In genomic region chr3:134852132-134852531, GRCh38 we compare ENCODE assay signal across 25 cellular contexts. TPM values are rescaled to one million over a fixed set of nuclear protein-coding genes. Genes with fewer than 3 reads are reported as not detected.
DNase-seq lines count a peak whose midpoint lies in the region; ATAC-seq, FAIRE-seq and TF ChIP-seq lines count a peak whose summit lies in the region.
"Had no signal": no experiment of that assay in that cellular context is flagged by ENCODE, and none has a peak within 500 bp of the region (broad histone marks: within the 10 kb centered on the region; RNA-seq: fewer than 3 reads in every experiment).

No MANE protein-coding gene starts in this region.

- no peak overlapping the region for H3K4me3 ChIP-seq in GM12878
- H3K4me3 ChIP-seq in breast epithelium = no peak overlapping the region
- H3K4me3 ChIP-seq: GM23338, MG63 had no signal

- in situ Hi-C loops in GM12878 (cut with MboI) = no loop called here

- peak overlapping the region; percentile 89 for H3K27ac Mint-ChIP-seq in activated naive CD8-positive, alpha-beta T cell treated with anti-CD3 and anti-CD28 coated beads, Interleukin-2, amount 10 ng/mL, durations not matched to agents 7 days and 5 days
- H3K27ac Mint-ChIP-seq in activated naive CD8-positive, alpha-beta T cell treated with anti-CD3 and anti-CD28 coated beads for 36 hours = no peak overlapping the region
- H3K27ac Mint-ChIP-seq in stimulated activated effector memory CD8-positive, alpha-beta T cell treated with anti-CD3 and anti-CD28 coated beads, Interleukin-12 subunit alpha, Interleukin-12 subunit beta, amount 100 ng/mL, for 72 hours = no peak overlapping the region
- H3K27ac Mint-ChIP-seq: CD4-positive, alpha-beta memory T cell; GM23338 had no signal

- peak overlapping the region; percentile 64; the same call in 1 of the 2 replicates for H3K4me2 ChIP-seq in GM12878 (ENCODE audit: control insufficient read depth, insufficient read depth)
- H3K4me2 ChIP-seq: GM23338 had no signal

- peaks cover 4% of the 10 kb centered on the region for H3K36me3 Mint-ChIP-seq in activated naive CD8-positive, alpha-beta T cell treated with anti-CD3 and anti-CD28 coated beads, Interleukin-2, amount 10 ng/mL, durations not matched to agents 7 days and 5 days
- no peaks in the 10 kb centered on the region for H3K36me3 Mint-ChIP-seq in activated naive CD8-positive, alpha-beta T cell treated with anti-CD3 and anti-CD28 coated beads for 36 hours
- H3K36me3 Mint-ChIP-seq in stimulated activated effector memory CD8-positive, alpha-beta T cell treated with anti-CD3 and anti-CD28 coated beads, Interleukin-12 subunit alpha, Interleukin-12 subunit beta, amount 100 ng/mL, for 72 hours = no peaks in the 10 kb centered on the region
- H3K36me3 Mint-ChIP-seq: CD4-positive, alpha-beta memory T cell had no signal

- POLR2A ChIA-PET in activated naive CD8-positive, alpha-beta T cell treated with anti-CD3 and anti-CD28 coated beads, Interleukin-2, amount 10 ng/mL, durations not matched to agents 7 days and 5 days (lab: Charles Lee) = no interaction called here
- POLR2A ChIA-PET in GM12878 (lab: Charles Lee) = interaction anchor here (0.6 to 1.6 kb wide), 4 partner anchors 10 to 49 kb away, joined by 3 to 4 read pairs (median 4); no protein-coding TSS in a partner anchor

- H3K79me2 ChIP-seq in GM12878 (ENCODE audit: control insufficient read depth, insufficient read depth, low read length) = peaks cover 24% of the 10 kb centered on the region

- H3K9ac ChIP-seq in GM12878 (ENCODE audit: control insufficient read depth, insufficient read depth, low read length) = no peak overlapping the region

- no peak for TF ChIP-seq EP300 in GM12878 (IDR thresholded peaks at IDR 0.05; ENCODE audit: borderline replicate concordance in 1 of 2, control insufficient read depth in 1 of 2, low read depth in 2 of 2, low read length in 2 of 2)

- H3K27ac ChIP-seq in GM12878 (ENCODE audit: control insufficient read depth, insufficient read depth) (peak overlapping the region; percentile 68; the same call in 1 of the 2 replicates), breast epithelium (no peak overlapping the region)

- no peak for TF ChIP-seq POLR2A in GM12878 (IDR thresholded peaks at IDR 0.05; ENCODE audit: low read depth, low read length)
- no peak for TF ChIP-seq POLR2A in breast epithelium (IDR thresholded peaks at IDR 0.05)

- no peak overlapping the region for H2AFZ ChIP-seq in GM12878 (ENCODE audit: control insufficient read depth, low read depth, low read length)
- H2AFZ ChIP-seq: GM23338 had no signal

- H3K36me3 ChIP-seq in GM12878 (ENCODE audit: control insufficient read depth in 2 of 2, insufficient read depth in 2 of 2, low read length in 1 of 2) (no peaks in the 10 kb centered on the region; a peak in 1 of 4 replicates), breast epithelium (no peaks in the 10 kb centered on the region)
- H3K36me3 ChIP-seq: BE2C, MG63 had no signal

- no peak for ATAC-seq in activated naive CD8-positive, alpha-beta T cell treated with anti-CD3 and anti-CD28 coated beads, Interleukin-2, amount 10 ng/mL, durations not matched to agents 7 days and 5 days (ENCODE audit: low read depth)
- ATAC-seq in GM12878 (no peak), GM19397 (IDR thresholded peaks at IDR 0.05; ENCODE audit: unreplicated experiment) (no peak)
- ATAC-seq in stimulated activated effector memory CD8-positive, alpha-beta T cell treated with anti-CD3 and anti-CD28 coated beads, Interleukin-12 subunit alpha, Interleukin-12 subunit beta, amount 100 ng/mL, for 72 hours = no peak
- ATAC-seq: GM23338, Panc1 had no signal

- intact Hi-C loops in GM12878 (cut with micrococcal nuclease; ENCODE audit: unreplicated experiment) (loop anchor here (2.0 to 5.0 kb wide), 4 partner anchors 35 to 57 kb away; partner anchors contain the start of gene EPHB1), breast epithelium (cut with DNase I; ENCODE audit: low total_unique reads) (no loop called here)

- H4K20me1 ChIP-seq in GM12878 (ENCODE audit: control insufficient read depth, insufficient read depth) = no peaks in the 10 kb centered on the region

- FAIRE-seq in GM12878 (lab: Jason Lieb, UNC) = no peak
- FAIRE-seq: G401.6, HTR-8/SVneo had no signal

- SMC1A ChIA-PET in GM12878 (lab: Charles Lee; ENCODE audit: uncharacterized antibody, unreplicated experiment) = interaction anchor here (0.7 to 2.7 kb wide), 13 partner anchors 10 to 244 kb away, joined by 3 to 25 read pairs (median 5); partner anchors contain the start of gene EPHB1

- peaks cover 3% of the 10 kb centered on the region for H3K9me3 Mint-ChIP-seq in activated naive CD8-positive, alpha-beta T cell treated with anti-CD3 and anti-CD28 coated beads, Interleukin-2, amount 10 ng/mL, durations not matched to agents 7 days and 5 days
- no peaks in the 10 kb centered on the region for H3K9me3 Mint-ChIP-seq in activated naive CD8-positive, alpha-beta T cell treated with anti-CD3 and anti-CD28 coated beads for 36 hours
- H3K9me3 Mint-ChIP-seq in stimulated activated effector memory CD8-positive, alpha-beta T cell treated with anti-CD3 and anti-CD28 coated beads, Interleukin-12 subunit alpha, Interleukin-12 subunit beta, amount 100 ng/mL, for 72 hours = peaks cover 4% of the 10 kb centered on the region
- H3K9me3 Mint-ChIP-seq: CD4-positive, alpha-beta memory T cell; GM23338 had no signal

- RAD21 ChIA-PET in GM12878 (lab: Charles Lee; ENCODE audit: unreplicated experiment) = interaction anchor here (0.7 to 8.6 kb wide), 9 partner anchors 8 to 166 kb away, joined by 3 to 146 read pairs (median 7); partner anchors contain the start of gene EPHB1

- H3K27me3 Mint-ChIP-seq in activated naive CD8-positive, alpha-beta T cell treated with anti-CD3 and anti-CD28 coated beads, Interleukin-2, amount 10 ng/mL, durations not matched to agents 7 days and 5 days = peaks cover 13% of the 10 kb centered on the region
- peaks cover 1% of the 10 kb centered on the region for H3K27me3 Mint-ChIP-seq in activated naive CD8-positive, alpha-beta T cell treated with anti-CD3 and anti-CD28 coated beads for 36 hours

- CTCF ChIA-PET in GM12878 (lab: Yijun Ruan, JAX) = interaction anchor here (0.7 to 2.7 kb wide), 13 partner anchors 12 to 394 kb away, joined by 3 to 21 read pairs (median 9); partner anchors contain the start of gene EPHB1

- H3K4me1 ChIP-seq in GM12878 (ENCODE audit: control insufficient read depth, insufficient read depth, low read length) (peaks cover 28% of the 10 kb centered on the region), breast epithelium (no peaks in the 10 kb centered on the region)
- H3K4me1 ChIP-seq: BE2C had no signal

- peaks cover 13% of the 10 kb centered on the region for H3K4me1 Mint-ChIP-seq in activated naive CD8-positive, alpha-beta T cell treated with anti-CD3 and anti-CD28 coated beads, Interleukin-2, amount 10 ng/mL, durations not matched to agents 7 days and 5 days
- H3K4me1 Mint-ChIP-seq in activated naive CD8-positive, alpha-beta T cell treated with anti-CD3 and anti-CD28 coated beads for 36 hours = peaks cover 5% of the 10 kb centered on the region
- H3K4me1 Mint-ChIP-seq in stimulated activated effector memory CD8-positive, alpha-beta T cell treated with anti-CD3 and anti-CD28 coated beads, Interleukin-12 subunit alpha, Interleukin-12 subunit beta, amount 100 ng/mL, for 72 hours = peaks cover 7% of the 10 kb centered on the region

- no peak for DNase-seq in activated naive CD8-positive, alpha-beta T cell treated with anti-CD3 and anti-CD28 coated beads, Interleukin-2, amount 10 ng/mL, durations not matched to agents 7 days and 5 days
- no peak for DNase-seq in activated naive CD8-positive, alpha-beta T cell treated with anti-CD3 and anti-CD28 coated beads for 36 hours
- DNase-seq in NCI-H446 (lab: John Stamatoyannopoulos, UW) (peak; percentile 47 to 84), GM12878 (ENCODE audit: low read depth, low spot score) (no peak), breast epithelium (ENCODE audit: low spot score in 2 of 2) (no peak)
- no peak for DNase-seq in stimulated activated effector memory CD8-positive, alpha-beta T cell treated with anti-CD3 and anti-CD28 coated beads, Interleukin-12 subunit alpha, Interleukin-12 subunit beta, amount 100 ng/mL, for 72 hours (ENCODE audit: low spot score in 2 of 2)
- DNase-seq: BE2C; Calu3; CD4-positive, alpha-beta memory T cell; HCEC 1CT; IMR-90; Kasumi-1; MG63; NCI-H1092; NCI-H146; NCI-H2081; NCI-H2171 treated with DMSO at 0.1 percent for 48 hours; NCI-H774 had no signal

- BruUV-seq in GM12878 (replicated peaks; lab: Mats Ljungman, UMichigan) = no TSS peak

- H3K27me3 ChIP-seq in GM12878 (replicated peaks in 1 of 2; ENCODE audit: control insufficient read depth in 2 of 2, insufficient read depth in 2 of 2, low read length in 1 of 2) (no peaks in the 10 kb centered on the region), breast epithelium (no peaks in the 10 kb centered on the region)
- H3K27me3 ChIP-seq: BE2C, MG63 had no signal

- no peaks in the 10 kb centered on the region for H3K9me3 ChIP-seq in GM12878 (replicated peaks; ENCODE audit: control insufficient read depth, insufficient read depth, low read length)
- H3K9me3 ChIP-seq in breast epithelium = no peaks in the 10 kb centered on the region
- H3K9me3 ChIP-seq: BE2C, MG63 had no signal

- no peak for TF ChIP-seq RAD21 in GM12878 (IDR thresholded peaks at IDR 0.05; ENCODE audit: insufficient read depth, low read depth, low read length)

- H3K4me3 Mint-ChIP-seq in activated naive CD8-positive, alpha-beta T cell treated with anti-CD3 and anti-CD28 coated beads, Interleukin-2, amount 10 ng/mL, durations not matched to agents 7 days and 5 days = no peak overlapping the region
- H3K4me3 Mint-ChIP-seq in activated naive CD8-positive, alpha-beta T cell treated with anti-CD3 and anti-CD28 coated beads for 36 hours = no peak overlapping the region
- H3K4me3 Mint-ChIP-seq in stimulated activated effector memory CD8-positive, alpha-beta T cell treated with anti-CD3 and anti-CD28 coated beads, Interleukin-12 subunit alpha, Interleukin-12 subunit beta, amount 100 ng/mL, for 72 hours = no peak overlapping the region
- H3K4me3 Mint-ChIP-seq: CD4-positive, alpha-beta memory T cell; GM23338 had no signal

- 75% methylated on average over 4 of the region's 4 CpGs for WGBS in GM12878 (ENCODE audit: insufficient coverage, insufficient replicate concordance, low lambda C conversion rate, missing lambda C conversion rate)

- no peak for TF ChIP-seq CTCF in GM12878 (IDR thresholded peaks at IDR 0.05 in 2 of 3, conservative IDR thresholded peaks at IDR 0.05 in 1 of 3; ENCODE audit: control insufficient read depth in 2 of 3, extremely low read depth in 1 of 3, insufficient read depth in 1 of 3, low read depth in 3 of 3, low read length in 3 of 3)
- TF ChIP-seq CTCF in breast epithelium (IDR thresholded peaks at IDR 0.05) = no peak

RNA-seq across cellular contexts. Expression of gene EPHB1, which starts 57.1 kb away (rescaled TPM):
- under 1 TPM; 0.39 to 0.91 TPM for total RNA-seq in activated naive CD8-positive, alpha-beta T cell treated with anti-CD3 and anti-CD28 coated beads, Interleukin-2, amount 10 ng/mL, durations not matched to agents 7 days and 5 days
- not detected for total RNA-seq in activated naive CD8-positive, alpha-beta T cell treated with anti-CD3 and anti-CD28 coated beads for 36 hours
- 62.8 and 71.3 TPM in 2 replicates for total RNA-seq in GM12878 (2013; cell fraction: nucleolus; rRNA removed)
- total RNA-seq in GM12878 (2014; rRNA removed) (1.3 and 1.5 TPM in 2 replicates), GM12878 (2014; rRNA removed; fragmentation: Illumina TruSeq; extraction: Trizol) (0.67 and 0.69 TPM in 2 replicates), GM12878 (2021) (1.8 and 2.2 TPM in 2 replicates), breast epithelium (1 to 10 TPM; 1.8 to 5.9 (median 3.4) TPM)
- polyA plus RNA-seq in GM12878 (2011; ENCODE audit: low read depth) = 1.4 TPM
- polyA plus RNA-seq in GM12878 (2011; rRNA removed) (11.3 and 23.8 TPM in 2 replicates), GM12878 (2014; fragmentation: Illumina TruSeq; extraction: Trizol) (0.52 and 0.84 TPM in 2 replicates), GM12878 (2014; fragmentation: Nextera tagmentation; extraction: Ambion mirVana) (under 1 TPM; 0.34 to 0.49 TPM), GM12878 (2014; rRNA removed) (0.33 and 0.51 TPM in 2 replicates), GM12878 (2016; fragmentation: Nextera tagmentation; extraction: Ambion mirVana) (1 to 10 TPM; 1.6 TPM)
- 16.7 and 23.2 TPM in 2 replicates for polyA plus RNA-seq in GM12878 (2011; cell fraction: cytosol; rRNA removed)
- polyA plus RNA-seq in GM12878 (2011; cell fraction: nucleus; rRNA removed) = 40.2 and 43.2 TPM in 2 replicates
- polyA plus RNA-seq in GM12878 (2012) = 2.4 and 3.9 TPM in 2 replicates
- polyA minus RNA-seq in GM12878 (2011; rRNA and poly(A)+ RNA removed) = 54.3 and 64.7 TPM in 2 replicates
- 18.7 and 25.7 TPM in 2 replicates for polyA minus RNA-seq in GM12878 (2011; cell fraction: cytosol; rRNA and poly(A)+ RNA removed)
- 161 and 396 TPM in 2 replicates for polyA minus RNA-seq in GM12878 (2011; cell fraction: nucleus; rRNA and poly(A)+ RNA removed)
- total RNA-seq: A172, SK-MEL-5 had no signal

Comparison
In these comparisons a context has a peak if more than half of its experiments do, and no peak if none do; other contexts are left out.
1. DNase-seq: peak in NCI-H446 (2 of 2); none in activated naive CD8-positive, alpha-beta T cell treated with anti-CD3 and anti-CD28 coated beads, Interleukin-2, amount 10 ng/mL, durations not matched to agents 7 days and 5 days (single experiment), activated naive CD8-positive, alpha-beta T cell treated with anti-CD3 and anti-CD28 coated beads for 36 hours (single experiment), GM12878 (single experiment), breast epithelium (0 of 2) and stimulated activated effector memory CD8-positive, alpha-beta T cell treated with anti-CD3 and anti-CD28 coated beads, Interleukin-12 subunit alpha, Interleukin-12 subunit beta, amount 100 ng/mL, for 72 hours (0 of 2).